ENCODE assay signal across 13 cellular contexts in the genomic region with DNA sequence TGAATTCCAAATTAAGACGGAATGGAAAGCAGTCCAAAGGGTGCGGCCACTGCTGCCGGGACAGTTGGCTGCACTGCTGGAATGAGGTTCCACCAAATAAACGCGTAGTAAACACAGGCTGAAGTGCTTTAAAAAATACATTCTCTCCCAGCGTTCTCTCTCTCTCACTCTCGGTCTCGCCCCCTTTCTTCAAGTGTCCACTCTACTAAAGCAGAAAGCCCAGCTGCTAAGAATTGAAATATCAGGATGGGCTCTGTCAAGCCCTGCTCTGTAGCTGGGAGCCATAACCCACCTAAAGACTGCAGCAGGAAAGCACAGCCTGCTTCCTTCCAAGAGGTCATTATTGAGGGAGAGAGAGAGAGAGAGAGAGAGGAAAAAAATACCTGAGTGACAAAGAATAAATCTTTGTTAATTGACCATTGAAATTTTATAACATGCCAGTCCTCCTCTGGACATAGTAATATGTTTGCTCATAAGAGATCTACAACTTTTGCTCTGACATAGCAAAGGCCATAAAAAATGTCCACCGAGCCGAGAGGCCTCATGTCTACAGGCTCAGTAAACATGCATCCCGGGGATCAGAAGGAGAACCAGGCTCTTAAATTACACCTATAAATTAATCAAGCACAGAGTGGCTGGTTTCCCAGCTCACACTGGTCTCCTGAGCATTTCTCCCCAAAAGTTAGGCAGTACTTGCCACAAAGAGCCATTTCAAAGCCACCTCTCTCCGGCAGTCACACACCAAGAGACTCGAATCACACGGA.
DNase-seq lines count a peak whose midpoint lies in the region; ATAC-seq lines count a peak whose summit lies in the region.
"Had no signal": no experiment of that assay in that cellular context is flagged by ENCODE, and none has a peak within 500 bp of the region (broad histone marks: within the 10 kb centered on the region; RNA-seq: fewer than 3 reads in every experiment).

No MANE protein-coding gene starts in this region.

- DNase-seq in CD4-positive, alpha-beta memory T cell: no peak
- peak in 1 of 2 donors; percentile 29 for DNase-seq in left colon
- DNase-seq in sciatic nerve (ENCODE audit: low spot score): no peak
- DNase-seq in G401 (ENCODE audit: low spot score): no peak
- DNase-seq: activated CD8-positive, alpha-beta memory T cell treated with anti-CD3 and anti-CD28 coated beads, Interleukin-2, amount 50 U/mL, for 4 hours; DMS53 had no signal

- H3K9me3 Mint-ChIP-seq in CD4-positive, alpha-beta memory T cell: peaks cover 0 to 5% (median 1%) of the 10 kb centered on the region in 8 donors
- H3K9me3 Mint-ChIP-seq: activated naive CD4-positive, alpha-beta T cell treated with anti-CD3 and anti-CD28 coated beads, Interleukin-2, amount 50 U/mL, for 24 hours had no signal

- no peak overlapping the region for H3K4me3 ChIP-seq in CD4-positive, alpha-beta memory T cell (ENCODE audit: low read length in 2 of 2)

- H3K4me3 Mint-ChIP-seq in CD4-positive, alpha-beta memory T cell: peak overlapping the region in 3 of 8 donors; percentile 17 to 65 (median 46)
- H3K4me3 Mint-ChIP-seq: activated naive CD4-positive, alpha-beta T cell treated with anti-CD3 and anti-CD28 coated beads, Interleukin-2, amount 50 U/mL, for 24 hours; natural killer cell treated with Interleukin-12 subunit alpha and Interleukin-12 subunit beta and Interleukin-15 and Interleukin-18, amount 100 ng/mL, for 72 hours had no signal

- no peaks in the 10 kb centered on the region for H3K27me3 ChIP-seq in CD4-positive, alpha-beta memory T cell (ENCODE audit: insufficient read depth, low read length)

- no peaks in the 10 kb centered on the region for H3K36me3 ChIP-seq in CD4-positive, alpha-beta memory T cell (ENCODE audit: insufficient read depth, low read length)

- peak; percentile 63 for ATAC-seq in left colon
- ATAC-seq in sciatic nerve: peak; percentile 20
- ATAC-seq in HG02870 (IDR thresholded peaks at IDR 0.05; ENCODE audit: unreplicated experiment): no peak
- ATAC-seq in GM19467 (IDR thresholded peaks at IDR 0.05; ENCODE audit: unreplicated experiment): no peak
- no peak for ATAC-seq in GM19463 (IDR thresholded peaks at IDR 0.05; ENCODE audit: unreplicated experiment)
- ATAC-seq: natural killer cell treated with Interleukin-12 subunit alpha and Interleukin-12 subunit beta and Interleukin-15 and Interleukin-18, amount 100 ng/mL, for 72 hours had no signal

- H3K4me1 Mint-ChIP-seq in CD4-positive, alpha-beta memory T cell: peaks cover 0 to 4% (median 2%) of the 10 kb centered on the region in 4 donors
- H3K4me1 Mint-ChIP-seq: activated naive CD4-positive, alpha-beta T cell treated with anti-CD3 and anti-CD28 coated beads, Interleukin-2, amount 50 U/mL, for 24 hours had no signal

- no peaks in the 10 kb centered on the region for H3K36me3 Mint-ChIP-seq in CD4-positive, alpha-beta memory T cell
- H3K36me3 Mint-ChIP-seq: activated naive CD4-positive, alpha-beta T cell treated with anti-CD3 and anti-CD28 coated beads, Interleukin-2, amount 50 U/mL, for 24 hours; natural killer cell treated with Interleukin-12 subunit alpha and Interleukin-12 subunit beta and Interleukin-15 and Interleukin-18, amount 100 ng/mL, for 72 hours had no signal

- no peaks in the 10 kb centered on the region for H3K4me1 ChIP-seq in CD4-positive, alpha-beta memory T cell (ENCODE audit: insufficient read depth, low read length)

- H3K27me3 Mint-ChIP-seq in CD4-positive, alpha-beta memory T cell: peaks cover 0 to 2% of the 10 kb centered on the region in 2 donors

- CTCF ChIA-PET in CD4-positive, alpha-beta memory T cell (lab: Charles Lee; ENCODE audit: partially characterized antibody): no interaction called here

- peak overlapping the region in 4 of 7 donors; percentile 11 to 56 (median 22) for H3K27ac Mint-ChIP-seq in CD4-positive, alpha-beta memory T cell
- H3K27ac Mint-ChIP-seq: activated naive CD4-positive, alpha-beta T cell treated with anti-CD3 and anti-CD28 coated beads, Interleukin-2, amount 50 U/mL, for 24 hours; natural killer cell treated with Interleukin-12 subunit alpha and Interleukin-12 subunit beta and Interleukin-15 and Interleukin-18, amount 100 ng/mL, for 72 hours had no signal

- intact Hi-C loops in CD4-positive, alpha-beta memory T cell (cut with micrococcal nuclease): no loop called here
- intact Hi-C loops in left colon (cut with DNase I, micrococcal nuclease): no loop called here
- intact Hi-C loops in sciatic nerve (cut with DNase I): no loop called here

- no peaks in the 10 kb centered on the region for H3K9me3 ChIP-seq in CD4-positive, alpha-beta memory T cell (ENCODE audit: control insufficient read depth in 1 of 2, low read length in 2 of 2)

- no peak overlapping the region for H3K27ac ChIP-seq in CD4-positive, alpha-beta memory T cell (ENCODE audit: low read depth, low read length)
- peak overlapping the region; percentile 96 for H3K27ac ChIP-seq in angular gyrus (ENCODE audit: low read depth, low read length)
- H3K27ac ChIP-seq: KMS-11 had no signal

- POLR2A ChIA-PET in CD4-positive, alpha-beta memory T cell (lab: Charles Lee; ENCODE audit: partially characterized antibody): no interaction called here

- in situ Hi-C loops in G401 (cut with HindIII; ENCODE audit: low sequenced_read_pairs): no loop called here

Comparison
In these comparisons a context has a peak if more than half of its experiments do, and no peak if none do; other contexts are left out.
1. ATAC-seq: peak in left colon (single experiment) and sciatic nerve (single experiment); none in HG02870 (single experiment), GM19467 (single experiment) and GM19463 (single experiment).